In the genomic region with DNA sequence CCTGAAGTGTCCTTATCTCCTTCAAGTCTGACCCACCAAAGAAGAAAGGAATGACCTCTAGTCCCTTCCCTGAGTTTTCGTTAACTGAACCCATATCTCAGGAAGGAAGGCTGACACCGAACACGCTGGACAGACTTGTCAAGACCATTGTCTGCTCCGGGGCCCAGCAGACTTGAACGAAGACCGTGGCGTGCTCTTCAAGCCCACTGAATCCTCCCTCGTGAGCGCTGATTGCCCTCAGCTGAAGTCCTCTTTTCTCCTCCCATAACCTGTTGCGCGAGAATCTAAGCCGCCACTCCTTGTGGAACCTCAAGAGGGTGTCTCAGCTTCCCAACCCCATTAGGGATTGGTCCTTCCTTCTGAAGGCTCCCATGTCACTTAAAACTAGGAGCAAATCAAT, we compare ENCODE assay signal across 17 cellular contexts. TPM values are rescaled to one million over a fixed set of nuclear protein-coding genes. Genes with fewer than 3 reads are reported as not detected.
DNase-seq lines count a peak whose midpoint lies in the region; ATAC-seq and TF ChIP-seq lines count a peak whose summit lies in the region.
"Had no signal": no experiment of that assay in that cellular context is flagged by ENCODE, and none has a peak within 500 bp of the region (broad histone marks: within the 10 kb centered on the region; RNA-seq: fewer than 3 reads in every experiment).

No MANE protein-coding gene starts in this region.

- in situ Hi-C loops in GM13976 (cut with MboI; ENCODE audit: low sequenced_read_pairs, unreplicated experiment): no loop called here

- H3K9ac ChIP-seq in KMS-11: no peak overlapping the region

- H3K9me3 ChIP-seq in upper lobe of right lung: no peaks in the 10 kb centered on the region
- H3K9me3 ChIP-seq: Caco-2 had no signal

- H3K27me3 ChIP-seq in KMS-11 (ENCODE audit: insufficient read depth, low read depth): no peaks in the 10 kb centered on the region
- H3K27me3 ChIP-seq in upper lobe of right lung: no peaks in the 10 kb centered on the region

- DNase-seq in mesenteric fat pad (ENCODE audit: low spot score): peak; percentile 49
- DNase-seq in upper lobe of right lung: peak; percentile 30
- DNase-seq in NCI-H226: no peak
- DNase-seq in GM13976 (ENCODE audit: low spot score): no peak
- DNase-seq: ACHN, AML-193, Caco-2, DMS153, HCEC 1CT, IMR-90, NCI-H1417 treated with DMSO at 0.1 percent for 48 hours, NCI-H2029, NCI-H524 had no signal

- peak overlapping the region; percentile 59; the same call in 1 of the 2 replicates for H3K4me2 ChIP-seq in KMS-11

- ATAC-seq in upper lobe of right lung (no peak), HG03045 (IDR thresholded peaks at IDR 0.05; ENCODE audit: unreplicated experiment) (no peak)

- H3K36me3 ChIP-seq in KMS-11 (ENCODE audit: insufficient read depth) (no peaks in the 10 kb centered on the region), upper lobe of right lung (no peaks in the 10 kb centered on the region)

- H3K4me1 ChIP-seq in KMS-11 (ENCODE audit: low read depth, poor library complexity, severe bottlenecking) (peaks cover 99% of the 10 kb centered on the region), upper lobe of right lung (no peaks in the 10 kb centered on the region)
- H3K4me1 ChIP-seq: Caco-2 had no signal

- intact Hi-C loops in upper lobe of right lung (cut with DNase I): no loop called here

- TF ChIP-seq CTCF in KMS-11 (conservative IDR thresholded peaks at IDR 0.05; ENCODE audit: low read depth, low read length) (no peak), upper lobe of right lung (IDR thresholded peaks at IDR 0.05) (no peak), GM13976 (IDR thresholded peaks at IDR 0.05; ENCODE audit: borderline replicate concordance, control extremely low read depth, extremely low read depth, insufficient read depth, missing control alignments) (no peak)

- H3K27ac ChIP-seq in KMS-11: peak overlapping the region; percentile 83; the same call in 1 of the 2 replicates
- H3K27ac ChIP-seq in cingulate gyrus (ENCODE audit: low read depth, low read length): peak overlapping the region; percentile 90
- H3K27ac ChIP-seq in upper lobe of right lung: no peak overlapping the region

- H3K4me3 ChIP-seq in KMS-11 (IDR thresholded peaks at IDR 0.05; ENCODE audit: insufficient read depth, low read depth, low read length): no peak overlapping the region
- no peak overlapping the region for H3K4me3 ChIP-seq in upper lobe of right lung

- H3K79me2 ChIP-seq in KMS-11 (ENCODE audit: insufficient read depth, low read depth): no peaks in the 10 kb centered on the region

- H4K20me1 ChIP-seq in KMS-11 (ENCODE audit: insufficient read depth): no peaks in the 10 kb centered on the region

- no peak overlapping the region for H2AFZ ChIP-seq in KMS-11 (ENCODE audit: low read depth)

RNA-seq across cellular contexts. Expression of gene CNDP1, which starts 0.6 kb away (rescaled TPM):
- total RNA-seq in mesenteric fat pad: not detected
- not detected for total RNA-seq in upper lobe of right lung
- total RNA-seq: HT1080, IMR-90 had no signal

RNA-seq across cellular contexts. Expression of gene CNDP2, which starts 37.5 kb away (rescaled TPM):
- 164 TPM for total RNA-seq in mesenteric fat pad
- total RNA-seq in upper lobe of right lung: 213 TPM

Comparison
In these comparisons a context has a peak if more than half of its experiments do, and no peak if none do; other contexts are left out.
1. DNase-seq: peak in mesenteric fat pad (single experiment) and upper lobe of right lung (single experiment); none in NCI-H226 (single experiment) and GM13976 (single experiment).